In genomic region chr10:71213761-71214440, GRCh38 we compare ENCODE assay signal across 8 cellular contexts. TPM values are rescaled to one million over a fixed set of nuclear protein-coding genes. Genes with fewer than 3 reads are reported as not detected.
A peak's percentile ranks its signal among the peaks of the same experiment; 100 is the strongest.
DNase-seq lines count a peak whose midpoint lies in the region; ATAC-seq and TF ChIP-seq lines count a peak whose summit lies in the region.

No MANE protein-coding gene starts in this region.

- H2BK120ac ChIP-seq in mesenchymal stem cell (ENCODE audit: low read depth, low read length): peak overlapping the region; percentile 21

- H3K4ac ChIP-seq in mesenchymal stem cell (ENCODE audit: low read depth in 1 of 2, low read length in 2 of 2): peak overlapping the region; percentile 66 to 83

- H3K18ac ChIP-seq in mesenchymal stem cell (ENCODE audit: low read depth in 1 of 2, low read length in 2 of 2): peak overlapping the region; percentile 46 to 83

- H3K4me3 ChIP-seq in heart left ventricle: peak overlapping the region; percentile 12 to 98 (median 82)
- H3K4me3 ChIP-seq in mesenchymal stem cell (ENCODE audit: insufficient read depth in 1 of 2, low read depth in 1 of 2, low read length in 2 of 2): peak overlapping the region in 1 of 2 experiments; percentile 87
- peak overlapping the region; percentile 75 for H3K4me3 ChIP-seq in upper lobe of right lung

- no peak overlapping the region for H2BK5ac ChIP-seq in mesenchymal stem cell (ENCODE audit: low read depth, low read length, poor library complexity, severe bottlenecking)

- H3K27ac ChIP-seq in heart left ventricle: peak overlapping the region in 9 of 12 donors; percentile 0 to 96 (median 80)
- no peak overlapping the region for H3K27ac ChIP-seq in mesenchymal stem cell (ENCODE audit: low read length, poor library complexity, severe bottlenecking)
- no peak overlapping the region for H3K27ac ChIP-seq in upper lobe of right lung

- H2AFZ ChIP-seq in mesenchymal stem cell (ENCODE audit: low read depth, low read length): no peak overlapping the region

- intact Hi-C loops in heart left ventricle (cut with DNase I) (loop anchor here (1.0 to 10.0 kb wide), 8 partner anchors 20 to 312 kb away; no protein-coding TSS in a partner anchor), Right ventricle myocardium inferior (cut with DNase I) (loop anchor here (2.0 to 5.0 kb wide), 2 partner anchors 49 to 147 kb away; no protein-coding TSS in a partner anchor), upper lobe of right lung (cut with DNase I) (loop anchor here (10.0 kb wide), 1 partner anchor 51 kb away; no protein-coding TSS in a partner anchor)

- no peaks in the 10 kb centered on the region for H3K79me1 ChIP-seq in mesenchymal stem cell (replicated peaks; ENCODE audit: low read length, poor library complexity, severe bottlenecking)

- WGBS in heart left ventricle, 4 donors: 5 to 10% (median 7%) methylated on average over 21 to 33 of the region's 33 CpGs
- WGBS in mesenchymal stem cell: 0% methylated on average over 24 of the region's 33 CpGs

- H3K27me3 ChIP-seq in heart left ventricle (peaks cover 0 to 48% (median 0%) of the 10 kb centered on the region in 9 donors), mesenchymal stem cell (ENCODE audit: control insufficient read depth in 1 of 2, insufficient read depth in 1 of 2, low read length in 2 of 2) (peaks cover 28 to 85% of the 10 kb centered on the region in 2 experiments), upper lobe of right lung (peaks cover 16% of the 10 kb centered on the region)

- H3K23ac ChIP-seq in mesenchymal stem cell (ENCODE audit: low read length in 2 of 2): peak overlapping the region in 1 of 2 experiments; percentile 74

- H2BK12ac ChIP-seq in mesenchymal stem cell (ENCODE audit: low read length in 2 of 2): peak overlapping the region in 1 of 2 experiments; percentile 45

- H3K9me3 ChIP-seq in heart left ventricle (no peaks in the 10 kb centered on the region), mesenchymal stem cell (ENCODE audit: control insufficient read depth, low read length) (no peaks in the 10 kb centered on the region), upper lobe of right lung (no peaks in the 10 kb centered on the region)

- peak overlapping the region; percentile 83 for H3K9ac ChIP-seq in mesenchymal stem cell (ENCODE audit: low read length)

- peak overlapping the region; percentile 56 for H3K4me2 ChIP-seq in mesenchymal stem cell (ENCODE audit: low read length, poor library complexity, severe bottlenecking)

- no peak overlapping the region for H4K8ac ChIP-seq in mesenchymal stem cell (ENCODE audit: low read length)

- no peak overlapping the region for H4K91ac ChIP-seq in mesenchymal stem cell (ENCODE audit: low read length)

- TF ChIP-seq CTCF in heart left ventricle (IDR thresholded peaks at IDR 0.05) (no peak), upper lobe of right lung (IDR thresholded peaks at IDR 0.05) (no peak)

- peak overlapping the region in 1 of 2 experiments; percentile 90 for H3K14ac ChIP-seq in mesenchymal stem cell (ENCODE audit: low read length in 2 of 2)

- H3K36me3 ChIP-seq in heart left ventricle: no peaks in the 10 kb centered on the region
- H3K36me3 ChIP-seq in mesenchymal stem cell (ENCODE audit: control insufficient read depth in 1 of 2, insufficient read depth in 2 of 2, low read depth in 1 of 2, low read length in 2 of 2): no peaks in the 10 kb centered on the region
- no peaks in the 10 kb centered on the region for H3K36me3 ChIP-seq in upper lobe of right lung

- TF ChIP-seq POLR2A in heart left ventricle (IDR thresholded peaks at IDR 0.05): no peak

- H2AK5ac ChIP-seq in mesenchymal stem cell (ENCODE audit: low read length, severe bottlenecking): no peak overlapping the region

- no peak overlapping the region for H2BK15ac ChIP-seq in mesenchymal stem cell (ENCODE audit: low read depth, poor library complexity, severe bottlenecking)

- peaks cover 0 to 65% (median 49%) of the 10 kb centered on the region in 12 donors for H3K4me1 ChIP-seq in heart left ventricle
- H3K4me1 ChIP-seq in mesenchymal stem cell (ENCODE audit: control insufficient read depth, insufficient read depth, low read depth, low read length): peaks cover 31% of the 10 kb centered on the region
- peaks cover 39% of the 10 kb centered on the region for H3K4me1 ChIP-seq in upper lobe of right lung

- ATAC-seq in heart left ventricle (peak in 1 of 4 donors; percentile 4), Right ventricle myocardium inferior (no peak), upper lobe of right lung (no peak), GM19023 (IDR thresholded peaks at IDR 0.05; ENCODE audit: unreplicated experiment) (no peak)

- peak in 2 of 5 donors; percentile 56 to 69 for DNase-seq in heart left ventricle
- no peak for DNase-seq in Right ventricle myocardium inferior (ENCODE audit: missing footprints)
- DNase-seq in cerebellar cortex (ENCODE audit: low spot score): peak; percentile 63
- DNase-seq in mesenchymal stem cell: peak; percentile 89
- DNase-seq in upper lobe of right lung: peak; percentile 63
- DNase-seq in activated CD4-positive, alpha-beta T cell treated with anti-CD3 and anti-CD28 coated beads, Interleukin-2, amount 50 U/mL, for 48 hours: no peak
- no peak for DNase-seq in Kasumi-1 (lab: John Stamatoyannopoulos, UW)

RNA-seq across cellular contexts. Expression of gene UNC5B, which starts 1.5 kb away (rescaled TPM):
- total RNA-seq in heart left ventricle: 10 to 100 TPM in 6 of 9 donors, 1 to 10 TPM in 3; 6.9 to 22.8 (median 10.9) TPM
- 1 to 10 TPM; 4.8 to 8.7 TPM for polyA plus RNA-seq in heart left ventricle
- 13.1 TPM for total RNA-seq in Right ventricle myocardium inferior
- polyA plus RNA-seq in mesenchymal stem cell (2013, experiment 1 of 2): 40.6 TPM
- polyA plus RNA-seq in mesenchymal stem cell (2013, experiment 2 of 2): 38.6 TPM
- 16.0 TPM for total RNA-seq in upper lobe of right lung

Comparison
In these comparisons a context has a peak if more than half of its experiments do, and no peak if none do; other contexts are left out.
1. DNase-seq: peak in cerebellar cortex (single experiment), mesenchymal stem cell (single experiment) and upper lobe of right lung (single experiment); none in Right ventricle myocardium inferior (single experiment), activated CD4-positive, alpha-beta T cell treated with anti-CD3 and anti-CD28 coated beads, Interleukin-2, amount 50 U/mL, for 48 hours (0 of 2) and Kasumi-1 (0 of 2).
2. H3K27ac ChIP-seq: peak in heart left ventricle (9 of 12); none in mesenchymal stem cell (single experiment) and upper lobe of right lung (single experiment).